8 cellular contexts compared by ENCODE assay signal in the genomic region with DNA sequence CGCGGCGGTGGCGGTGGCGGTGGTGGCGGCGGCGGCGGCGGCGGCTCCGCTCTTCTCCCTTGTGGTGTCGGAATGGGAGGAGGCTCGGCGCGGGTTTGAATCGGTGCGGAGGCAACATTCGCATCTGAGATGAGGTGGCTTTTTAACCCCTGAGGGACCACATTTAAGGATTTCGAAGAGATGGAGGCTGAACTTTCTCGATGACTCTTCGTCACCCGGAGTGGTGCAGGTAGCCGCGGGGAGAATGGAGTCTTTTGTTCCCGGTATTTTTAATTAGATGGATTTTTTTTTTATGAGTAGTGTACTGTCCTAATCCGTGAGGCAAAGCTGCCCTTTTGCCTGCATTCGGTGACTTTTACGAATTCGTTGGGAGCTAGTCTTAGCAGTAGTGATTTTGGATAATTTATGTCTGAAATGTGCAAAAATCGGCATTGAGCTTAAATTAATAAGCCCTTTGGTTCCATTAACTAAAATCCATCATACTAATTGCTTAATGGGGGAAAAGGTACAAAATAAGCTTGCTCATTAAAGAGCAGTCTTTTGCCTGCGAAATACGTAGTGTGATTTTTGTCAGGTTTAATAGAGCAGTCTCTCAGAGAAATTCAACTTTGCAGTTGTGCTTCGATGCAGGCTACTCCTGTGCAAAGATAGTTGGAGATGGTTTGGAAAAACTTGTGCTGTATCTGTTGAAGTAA.
DNase-seq lines count a peak whose midpoint lies in the region; ATAC-seq and TF ChIP-seq lines count a peak whose summit lies in the region.

No MANE protein-coding gene starts in this region.

- DNase-seq in HT1080 (ENCODE audit: low read depth): peak; percentile 10
- no peak for DNase-seq in adipocyte (ENCODE audit: low read depth)
- DNase-seq in immature natural killer cell: no peak
- DNase-seq in smooth muscle cell (lab: John Stamatoyannopoulos, UW; ENCODE audit: unreplicated experiment): no peak
- DNase-seq in NOMO-1 treated with DMSO at 0.1 percent for 48 hours (lab: John Stamatoyannopoulos, UW; ENCODE audit: unreplicated experiment): no peak
- DNase-seq in stimulated activated CD4-positive, alpha-beta T cell treated with anti-CD3 and anti-CD28 coated beads, Interleukin-15, amount 100 ng/mL, for 24 hours: no peak

- H3K36me3 Mint-ChIP-seq in immature natural killer cell: peaks cover 3 to 13% (median 8%) of the 10 kb centered on the region in 3 donors

- peaks cover 52% of the 10 kb centered on the region for H3K79me2 ChIP-seq in smooth muscle cell (ENCODE audit: low read depth)

- H3K4me1 ChIP-seq in ES-I3 (ENCODE audit: insufficient read depth, low read length) (peaks cover 8% of the 10 kb centered on the region), adipocyte (ENCODE audit: control insufficient read depth, insufficient read depth, low read length) (peaks cover 18% of the 10 kb centered on the region), smooth muscle cell (ENCODE audit: low read depth) (peaks cover 42% of the 10 kb centered on the region)

- TF ChIP-seq CTCF in smooth muscle cell (IDR thresholded peaks at IDR 0.05; ENCODE audit: borderline replicate concordance, insufficient read depth, poor library complexity, severe bottlenecking): no peak

- peak overlapping the region; percentile 89 for H3K4me3 ChIP-seq in adipocyte (ENCODE audit: low read length)
- peak overlapping the region; percentile 69 for H3K4me3 ChIP-seq in smooth muscle cell

- WGBS in smooth muscle cell (ENCODE audit: low lambda C conversion rate): under 1% methylated on average over 27 of the region's 34 CpGs

- H3K27me3 ChIP-seq in adipocyte (replicated peaks; ENCODE audit: control insufficient read depth, insufficient read depth, low read length) (no peaks in the 10 kb centered on the region), smooth muscle cell (ENCODE audit: low read depth) (no peaks in the 10 kb centered on the region)

- H3K27ac ChIP-seq in smooth muscle cell (ENCODE audit: low read depth): peak overlapping the region; percentile 43

- peaks cover 46% of the 10 kb centered on the region for H4K20me1 ChIP-seq in smooth muscle cell (ENCODE audit: low read depth)

- peaks cover 0 to 15% (median under 1%) of the 10 kb centered on the region in 6 donors for H3K9me3 Mint-ChIP-seq in immature natural killer cell

- peak overlapping the region; percentile 97 for H3K4me2 ChIP-seq in smooth muscle cell

- peaks cover 13 to 25% of the 10 kb centered on the region in 2 donors for H3K4me1 Mint-ChIP-seq in immature natural killer cell

- no peak for ATAC-seq in GM21737 (IDR thresholded peaks at IDR 0.05; ENCODE audit: unreplicated experiment)

- H2AFZ ChIP-seq in smooth muscle cell (ENCODE audit: low read depth): peak overlapping the region; percentile 17

- H3K9ac ChIP-seq in ES-I3 (ENCODE audit: low read depth, low read length) (peak overlapping the region; percentile 90), adipocyte (ENCODE audit: low read length) (peak overlapping the region; percentile 82), smooth muscle cell (ENCODE audit: low read depth) (peak overlapping the region; percentile 53)

- peaks cover 19 to 41% (median 27%) of the 10 kb centered on the region in 3 donors for H3K27me3 Mint-ChIP-seq in immature natural killer cell (ENCODE audit: low read depth in 3 of 3)

- peak overlapping the region; percentile 42 to 72 (median 62) for H3K4me3 Mint-ChIP-seq in immature natural killer cell

- no peak overlapping the region for H3K27ac Mint-ChIP-seq in immature natural killer cell

- H3K9me3 ChIP-seq in ES-I3 (ENCODE audit: control insufficient read depth, insufficient read depth, low read length) (no peaks in the 10 kb centered on the region), adipocyte (ENCODE audit: control insufficient read depth, low read length) (no peaks in the 10 kb centered on the region), smooth muscle cell (replicated peaks; ENCODE audit: low read depth) (no peaks in the 10 kb centered on the region)

- H3F3A ChIP-seq in smooth muscle cell (ENCODE audit: low read depth): no peaks in the 10 kb centered on the region

- H3K36me3 ChIP-seq in ES-I3 (ENCODE audit: insufficient read depth, low read length) (no peaks in the 10 kb centered on the region), adipocyte (ENCODE audit: control insufficient read depth, insufficient read depth, low read length, severe bottlenecking) (no peaks in the 10 kb centered on the region), smooth muscle cell (ENCODE audit: low read depth) (no peaks in the 10 kb centered on the region)
